Comparison of ENCODE assay signal across 8 cellular contexts in the genomic region with DNA sequence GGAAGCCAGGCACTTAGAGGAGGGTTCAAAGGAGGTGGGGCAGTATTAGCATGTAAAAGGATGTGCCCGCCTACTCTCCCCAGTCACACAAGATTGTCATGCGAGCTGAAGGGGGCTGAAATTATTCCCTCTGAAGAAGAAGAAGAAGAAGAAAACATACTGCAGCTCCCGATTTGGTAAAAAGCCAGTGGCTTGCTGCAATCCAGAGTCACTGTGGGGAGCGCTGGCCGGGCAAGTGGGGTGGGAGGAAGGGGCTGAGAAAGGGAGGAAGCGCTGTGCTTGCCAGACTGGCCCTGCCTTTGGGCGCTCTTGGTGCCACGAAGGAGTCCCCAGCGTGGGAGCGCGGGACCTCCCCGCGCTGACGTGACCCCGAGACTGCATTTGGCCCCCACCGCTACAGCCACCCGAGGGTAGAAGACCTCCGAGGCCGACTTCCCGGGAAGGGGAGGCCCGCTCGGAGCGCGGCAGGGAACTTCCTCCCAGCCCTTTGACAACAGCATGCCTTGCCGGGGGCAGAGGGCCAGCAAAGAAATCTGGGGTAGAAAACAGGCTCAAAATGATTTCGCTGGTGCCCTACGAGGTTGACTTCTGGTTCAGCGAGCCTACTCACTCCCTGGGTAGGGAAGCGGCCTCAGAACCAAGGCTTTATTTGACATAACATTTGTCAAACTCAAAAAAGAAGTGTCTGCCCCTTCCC.
DNase-seq lines count a peak whose midpoint lies in the region; ATAC-seq and TF ChIP-seq lines count a peak whose summit lies in the region.

No MANE protein-coding gene starts in this region.

- CTCF ChIA-PET in PC-9 (lab: Charles Lee) = no interaction called here

- no peaks in the 10 kb centered on the region; the same call in 1 of the 2 replicates for H4K20me1 ChIP-seq in PC-9 (ENCODE audit: insufficient read depth)

- H2AFZ ChIP-seq in PC-9 = no peak overlapping the region

- H3K27me3 Mint-ChIP-seq in type B pancreatic cell = peaks cover 57% of the 10 kb centered on the region

- BruUV-seq in PC-9 (replicated peaks; lab: Mats Ljungman, UMichigan) = no TSS peak

- DNase-seq in Ammon's horn (ENCODE audit: low spot score) = peak; percentile 52
- DNase-seq in NCI-H1092 treated with DMSO at 0.1 percent for 48 hours (lab: John Stamatoyannopoulos, UW) = peak; percentile 54
- peak; percentile 24 for DNase-seq in choroid plexus epithelial cell (ENCODE audit: low read depth)
- no peak for DNase-seq in type B pancreatic cell (ENCODE audit: extremely low spot score, unreplicated experiment)
- DNase-seq in PC-9 = no peak

- POLR2A ChIA-PET in PC-9 (lab: Charles Lee; ENCODE audit: unreplicated experiment) = no interaction called here

- H3K36me3 Mint-ChIP-seq in type B pancreatic cell = no peaks in the 10 kb centered on the region

- H3K36me3 ChIP-seq in mesodermal cell (ENCODE audit: control insufficient read depth, insufficient read depth, low read length) = no peaks in the 10 kb centered on the region
- H3K36me3 ChIP-seq in PC-9 (ENCODE audit: low read depth) = no peaks in the 10 kb centered on the region

- no peak overlapping the region for H3K27ac ChIP-seq in mesodermal cell (ENCODE audit: low read depth, low read length, severe bottlenecking)
- no peak overlapping the region for H3K27ac ChIP-seq in PC-9

- no peak overlapping the region for H3K4me2 ChIP-seq in PC-9

- H3K9me3 ChIP-seq in mesodermal cell (ENCODE audit: control insufficient read depth, low read length) = no peaks in the 10 kb centered on the region
- H3K9me3 ChIP-seq in PC-9 (ENCODE audit: insufficient read depth, low read depth) = no peaks in the 10 kb centered on the region

- no peaks in the 10 kb centered on the region for H3K79me2 ChIP-seq in PC-9 (ENCODE audit: low read depth)

- H3K4me3 ChIP-seq in choroid plexus epithelial cell (ENCODE audit: low read depth, low read length) = peak overlapping the region; percentile 48
- peak overlapping the region; percentile 50 for H3K4me3 ChIP-seq in mesodermal cell (ENCODE audit: extremely low read depth, insufficient read depth, low read length, poor library complexity, severe bottlenecking)
- no peak overlapping the region for H3K4me3 ChIP-seq in PC-9

- H3K9me2 ChIP-seq in PC-9 (ENCODE audit: insufficient read depth) = no peaks in the 10 kb centered on the region

- ATAC-seq in GM19395 (IDR thresholded peaks at IDR 0.05; ENCODE audit: unreplicated experiment) (no peak), HG03354 (IDR thresholded peaks at IDR 0.05; ENCODE audit: poor library complexity, severe bottlenecking, unreplicated experiment) (no peak)

- no peaks in the 10 kb centered on the region for H3F3A ChIP-seq in PC-9 (ENCODE audit: insufficient read depth, low read depth)

- no peak for TF ChIP-seq CTCF in choroid plexus epithelial cell (conservative IDR thresholded peaks at IDR 0.05; ENCODE audit: low read depth, low read length)
- TF ChIP-seq CTCF in type B pancreatic cell (conservative IDR thresholded peaks at IDR 0.05) = no peak
- TF ChIP-seq CTCF in PC-9 (conservative IDR thresholded peaks at IDR 0.05) = no peak

- H3K27ac Mint-ChIP-seq in type B pancreatic cell = no peak overlapping the region

- H3K27me3 ChIP-seq in PC-9 (ENCODE audit: insufficient read depth, low read depth) = peaks cover 8% of the 10 kb centered on the region

- H3K4me3 Mint-ChIP-seq in type B pancreatic cell = peak overlapping the region; percentile 85

- H3K9me3 Mint-ChIP-seq in type B pancreatic cell = no peaks in the 10 kb centered on the region

- intact Hi-C loops in PC-9 (cut with micrococcal nuclease; ENCODE audit: unreplicated experiment) = no loop called here

- WGBS in mesodermal cell (ENCODE audit: insufficient coverage in 2 of 2), 2 experiments = 0% methylated on average over 16 to 22 of the region's 29 CpGs

- no peaks in the 10 kb centered on the region for H3K4me1 ChIP-seq in mesodermal cell (ENCODE audit: control insufficient read depth, insufficient read depth, low read length, poor library complexity, severe bottlenecking)
- no peaks in the 10 kb centered on the region for H3K4me1 ChIP-seq in PC-9 (replicated peaks; ENCODE audit: insufficient read depth)

- peaks cover 5% of the 10 kb centered on the region for H3K4me1 Mint-ChIP-seq in type B pancreatic cell (ENCODE audit: unreplicated experiment)

Comparison
In these comparisons a context has a peak if more than half of its experiments do, and no peak if none do; other contexts are left out.
1. DNase-seq: peak in Ammon's horn (single experiment), NCI-H1092 treated with DMSO at 0.1 percent for 48 hours (single experiment) and choroid plexus epithelial cell (single experiment); none in type B pancreatic cell (single experiment) and PC-9 (0 of 2).